Comparison of ENCODE assay signal across 24 cellular contexts in the genomic region with DNA sequence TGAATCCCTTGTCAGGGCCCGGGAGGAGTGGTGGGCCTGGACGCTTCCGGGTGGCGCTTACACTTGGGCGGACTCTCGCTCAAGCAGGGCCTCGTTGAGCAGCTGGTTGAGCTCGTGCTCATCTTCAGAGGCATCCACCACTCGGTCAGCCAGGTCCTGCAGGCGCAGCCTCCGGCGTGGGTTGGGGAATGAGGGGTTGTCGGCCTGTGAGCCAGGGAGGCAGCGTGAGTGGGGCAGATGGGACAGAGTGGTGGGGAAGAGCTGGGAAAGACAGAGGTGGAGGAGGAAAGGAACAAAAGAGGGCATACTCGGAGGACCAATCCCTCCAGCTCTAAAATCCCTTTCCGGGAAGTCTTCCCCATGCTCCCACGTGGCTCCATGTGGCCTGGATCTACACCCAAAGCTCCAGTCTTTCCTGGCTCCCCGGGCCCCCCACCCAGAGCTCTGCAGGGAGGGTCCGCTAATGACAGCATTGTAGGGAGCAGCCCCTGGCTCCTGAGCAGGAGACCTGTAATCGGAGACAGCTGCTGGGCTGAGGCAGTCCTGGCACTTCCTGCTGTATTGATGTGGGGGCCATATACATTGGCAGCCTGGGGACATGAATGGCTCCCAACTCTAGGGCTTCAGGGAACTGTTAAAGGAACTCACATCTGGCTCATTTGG.
"Had no signal": no experiment of that assay in that cellular context is flagged by ENCODE, and none has a peak within 500 bp of the region (broad histone marks: within the 10 kb centered on the region; RNA-seq: fewer than 3 reads in every experiment).

No MANE protein-coding gene starts in this region.

- H3K4me3 ChIP-seq: right lobe of liver, thoracic aorta had no signal

- ATAC-seq: left cardiac atrium; left ventricle myocardium superior; naive thymus-derived CD8-positive, alpha-beta T cell; right lobe of liver; T-helper 17 cell had no signal

- H3K36me3 ChIP-seq: right lobe of liver had no signal

- H3K4me1 ChIP-seq: right lobe of liver had no signal

- H3K27ac Mint-ChIP-seq: activated CD4-positive, alpha-beta memory T cell treated with anti-CD3 and anti-CD28 coated beads for 36 hours; activated CD4-positive, alpha-beta T cell treated with anti-CD3 and anti-CD28 coated beads, Interleukin-2, amount 10 ng/mL, durations not matched to agents 24 days and 14 days; activated naive CD4-positive, alpha-beta T cell treated with anti-CD3 and anti-CD28 coated beads for 36 hours; activated naive CD8-positive, alpha-beta T cell treated with anti-CD3 and anti-CD28 coated beads, Interleukin-2, amount 10 ng/mL, durations not matched to agents 7 days and 5 days; activated T-helper 1 cell treated with anti-CD3 and anti-CD28 coated beads, Interleukin-12 subunit alpha, Interleukin-12 subunit beta, Interleukin-2, Interleukin-4 antibody, amounts not matched to agents 30 ng/mL and 10 ng/mL and 1 ng/mL, durations not matched to agents 14 hours and 24 hours and 36 hours; dendritic cell treated with granulocyte-macrophage colony-stimulating factor and Interleukin-4, amounts not matched to agents 40 ng/mL and 50 ng/mL, for 4 days; mesothelial cell of epicardium; progenitor cell of endocrine pancreas; stimulated activated naive CD8-positive, alpha-beta T cell treated with anti-CD3 and anti-CD28 coated beads, Interleukin-15, Interleukin-2, amounts not matched to agents 100 ng/mL and 50 ng/mL, for 24 hours; T-helper 17 cell had no signal

- H3K27me3 Mint-ChIP-seq: activated CD4-positive, alpha-beta memory T cell treated with anti-CD3 and anti-CD28 coated beads for 36 hours; activated CD4-positive, alpha-beta T cell treated with anti-CD3 and anti-CD28 coated beads, Interleukin-2, amount 10 ng/mL, durations not matched to agents 24 days and 14 days; activated naive CD8-positive, alpha-beta T cell treated with anti-CD3 and anti-CD28 coated beads, Interleukin-2, amount 10 ng/mL, durations not matched to agents 7 days and 5 days; dendritic cell treated with granulocyte-macrophage colony-stimulating factor and Interleukin-4, amounts not matched to agents 40 ng/mL and 50 ng/mL, for 4 days; naive thymus-derived CD8-positive, alpha-beta T cell; progenitor cell of endocrine pancreas; stimulated activated naive CD8-positive, alpha-beta T cell treated with anti-CD3 and anti-CD28 coated beads, Interleukin-15, Interleukin-2, amounts not matched to agents 100 ng/mL and 50 ng/mL, for 24 hours; T-helper 17 cell had no signal

- H3K4me3 Mint-ChIP-seq: activated CD4-positive, alpha-beta memory T cell treated with anti-CD3 and anti-CD28 coated beads for 36 hours; activated CD4-positive, alpha-beta T cell treated with anti-CD3 and anti-CD28 coated beads, Interleukin-2, amount 10 ng/mL, durations not matched to agents 24 days and 14 days; activated naive CD4-positive, alpha-beta T cell treated with anti-CD3 and anti-CD28 coated beads for 36 hours; activated naive CD8-positive, alpha-beta T cell treated with anti-CD3 and anti-CD28 coated beads, Interleukin-2, amount 10 ng/mL, durations not matched to agents 7 days and 5 days; activated T-helper 1 cell treated with anti-CD3 and anti-CD28 coated beads, Interleukin-12 subunit alpha, Interleukin-12 subunit beta, Interleukin-2, Interleukin-4 antibody, amounts not matched to agents 30 ng/mL and 10 ng/mL and 1 ng/mL, durations not matched to agents 14 hours and 24 hours and 36 hours; dendritic cell treated with granulocyte-macrophage colony-stimulating factor and Interleukin-4, amounts not matched to agents 40 ng/mL and 50 ng/mL, for 4 days; mesothelial cell of epicardium; naive thymus-derived CD8-positive, alpha-beta T cell; stimulated activated naive CD8-positive, alpha-beta T cell treated with anti-CD3 and anti-CD28 coated beads, Interleukin-15, Interleukin-2, amounts not matched to agents 100 ng/mL and 50 ng/mL, for 24 hours; T-helper 17 cell had no signal

- H3K27me3 ChIP-seq: right lobe of liver had no signal

- H3K27ac ChIP-seq: right lobe of liver, thoracic aorta, WERI-Rb-1 had no signal

- H3K9me3 Mint-ChIP-seq: activated CD4-positive, alpha-beta memory T cell treated with anti-CD3 and anti-CD28 coated beads for 36 hours; activated CD4-positive, alpha-beta T cell treated with anti-CD3 and anti-CD28 coated beads, Interleukin-2, amount 10 ng/mL, durations not matched to agents 24 days and 14 days; activated naive CD4-positive, alpha-beta T cell treated with anti-CD3 and anti-CD28 coated beads for 36 hours; activated naive CD8-positive, alpha-beta T cell treated with anti-CD3 and anti-CD28 coated beads, Interleukin-2, amount 10 ng/mL, durations not matched to agents 7 days and 5 days; activated T-helper 1 cell treated with anti-CD3 and anti-CD28 coated beads, Interleukin-12 subunit alpha, Interleukin-12 subunit beta, Interleukin-2, Interleukin-4 antibody, amounts not matched to agents 30 ng/mL and 10 ng/mL and 1 ng/mL, durations not matched to agents 14 hours and 24 hours and 36 hours; dendritic cell treated with granulocyte-macrophage colony-stimulating factor and Interleukin-4, amounts not matched to agents 40 ng/mL and 50 ng/mL, for 4 days; mesothelial cell of epicardium; naive thymus-derived CD8-positive, alpha-beta T cell; stimulated activated naive CD8-positive, alpha-beta T cell treated with anti-CD3 and anti-CD28 coated beads, Interleukin-15, Interleukin-2, amounts not matched to agents 100 ng/mL and 50 ng/mL, for 24 hours had no signal

- H3K4me1 Mint-ChIP-seq: activated CD4-positive, alpha-beta T cell treated with anti-CD3 and anti-CD28 coated beads, Interleukin-2, amount 10 ng/mL, durations not matched to agents 24 days and 14 days; activated naive CD8-positive, alpha-beta T cell treated with anti-CD3 and anti-CD28 coated beads, Interleukin-2, amount 10 ng/mL, durations not matched to agents 7 days and 5 days; mesothelial cell of epicardium; naive thymus-derived CD8-positive, alpha-beta T cell had no signal

- DNase-seq: activated CD4-positive, alpha-beta memory T cell treated with anti-CD3 and anti-CD28 coated beads for 36 hours; activated CD4-positive, alpha-beta T cell treated with anti-CD3 and anti-CD28 coated beads, Interleukin-2, amount 10 ng/mL, durations not matched to agents 24 days and 14 days; activated CD4-positive, CD25-positive, alpha-beta regulatory T cell treated with anti-CD3 and anti-CD28 coated beads, Interleukin-2, amount 50 U/mL, for 72 hours; activated CD8-positive, alpha-beta memory T cell treated with anti-CD3 and anti-CD28 coated beads, Interleukin-2, amount 50 U/mL, for 4 hours; activated effector memory CD4-positive, alpha-beta T cell treated with anti-CD3 and anti-CD28 coated beads, Interleukin-2, amount 50 U/mL, for 16 hours; activated naive CD4-positive, alpha-beta T cell treated with anti-CD3 and anti-CD28 coated beads for 36 hours; activated naive CD8-positive, alpha-beta T cell treated with anti-CD3 and anti-CD28 coated beads, Interleukin-2, amount 10 ng/mL, durations not matched to agents 7 days and 5 days; activated T-cell treated with anti-CD3 and anti-CD28 coated beads, Interleukin-2, amount 50 U/mL, for 1 hour; amniotic stem cell; central memory CD4-positive, alpha-beta T cell; left cardiac atrium; left ventricle myocardium superior; naive thymus-derived CD8-positive, alpha-beta T cell; right lobe of liver; stimulated activated CD4-positive, alpha-beta T cell treated with anti-CD3 and anti-CD28 coated beads, Interleukin-12 subunit alpha, Interleukin-12 subunit beta, amount 100 ng/mL, for 4 hours; stimulated activated CD4-positive, alpha-beta T cell treated with anti-CD3 and anti-CD28 coated beads, Interleukin-4, amount 100 ng/mL, for 1 hour; T-helper 17 cell; WERI-Rb-1 had no signal

- H3K9me3 ChIP-seq: right lobe of liver, thoracic aorta had no signal
